ENCODE assay signal across 21 cellular contexts in the genomic region with DNA sequence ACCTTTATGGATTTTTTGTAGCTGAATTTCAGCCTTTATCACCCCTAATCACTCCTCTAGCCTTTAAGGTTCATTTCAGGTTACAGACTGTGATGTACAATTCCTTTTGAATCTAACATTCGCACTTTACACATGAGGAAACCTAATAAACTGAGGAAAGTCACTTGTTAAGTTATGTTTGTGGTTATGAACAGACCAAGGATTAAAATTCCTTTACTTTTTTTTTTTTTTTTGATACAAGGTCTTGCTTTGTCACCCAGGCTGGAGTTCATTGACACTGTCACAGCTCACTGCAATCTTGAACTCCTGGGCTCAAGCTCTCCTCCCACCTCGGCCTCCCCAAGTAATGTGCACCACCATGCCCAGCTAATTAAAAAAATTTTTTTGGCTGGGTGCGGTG. TPM values are rescaled to one million over a fixed set of nuclear protein-coding genes. Genes with fewer than 3 reads are reported as not detected.
DNase-seq lines count a peak whose midpoint lies in the region; ATAC-seq, FAIRE-seq and TF ChIP-seq lines count a peak whose summit lies in the region.
"Had no signal": no experiment of that assay in that cellular context is flagged by ENCODE, and none has a peak within 500 bp of the region (broad histone marks: within the 10 kb centered on the region; RNA-seq: fewer than 3 reads in every experiment).

No MANE protein-coding gene starts in this region.

- 84% methylated on average over 3 of the region's 3 CpGs for WGBS in HepG2 (ENCODE audit: low lambda C conversion rate)
- 74% methylated on average over 2 of the region's 3 CpGs for WGBS in right lobe of liver (ENCODE audit: insufficient coverage, low coverage, low lambda C conversion rate, missing lambda C conversion rate)

- POLR2A ChIA-PET in HepG2 (lab: Yijun Ruan, JAX) (no interaction called here), T-cell (lab: Charles Lee) (no interaction called here)

- FAIRE-seq in HepG2 (lab: Jason Lieb, UNC): no peak
- FAIRE-seq: frontal cortex, small intestine had no signal

- H3K36me3 ChIP-seq in HepG2 (replicated peaks in 1 of 2; ENCODE audit: control insufficient read depth in 1 of 2, insufficient read depth in 2 of 2, low read length in 2 of 2) (no peaks in the 10 kb centered on the region; a peak in 1 of 5 replicates), right lobe of liver (no peaks in the 10 kb centered on the region), ascending aorta (no peaks in the 10 kb centered on the region), neutrophil (no peaks in the 10 kb centered on the region)
- H3K36me3 ChIP-seq: left lung, tibial nerve had no signal

- DNase-seq in HepG2 (ENCODE audit: low spot score): no peak
- no peak for DNase-seq in right lobe of liver
- no peak for DNase-seq in ascending aorta (ENCODE audit: low spot score in 2 of 2)
- no peak for DNase-seq in GDM1 (lab: John Stamatoyannopoulos, UW)
- no peak for DNase-seq in T-cell
- DNase-seq in SK-N-DZ (ENCODE audit: low spot score): no peak
- DNase-seq: activated CD4-positive, alpha-beta T cell treated with anti-CD3 and anti-CD28 coated beads, Interleukin-2, amount 10 ng/mL, durations not matched to agents 7 days and 5 days; activated naive CD4-positive, alpha-beta T cell treated with anti-CD3 and anti-CD28 coated beads, Interleukin-2, amount 10 ng/mL, durations not matched to agents 7 days and 5 days; activated T-cell treated with anti-CD3 and anti-CD28 coated beads for 4 hours; body of pancreas; cortex of kidney; DMS79; left lung; NCI-H2107; NCI-H526 treated with DMSO at 0.1 percent for 48 hours; small intestine had no signal

- intact Hi-C loops in HepG2 (cut with micrococcal nuclease; ENCODE audit: unreplicated experiment) (no loop called here), right lobe of liver (cut with DNase I) (no loop called here), ascending aorta (cut with DNase I) (loop anchor here (2.0 kb wide), 1 partner anchor 17 kb away; no protein-coding TSS in a partner anchor)

- H3K9ac ChIP-seq in HepG2 (ENCODE audit: insufficient read depth, low read depth, low read length): no peak overlapping the region

- TF ChIP-seq RAD21 in HepG2 (CRISPR knock-in tag; IDR thresholded peaks at IDR 0.05): no peak

- H3K4me1 ChIP-seq in HepG2 (ENCODE audit: insufficient read depth, low read length) (peaks cover 38% of the 10 kb centered on the region), right lobe of liver (peaks cover 0 to 9% (median 1%) of the 10 kb centered on the region in 4 donors), ascending aorta (peaks cover 0 to 18% of the 10 kb centered on the region in 2 donors), neutrophil (ENCODE audit: control insufficient read depth in 1 of 2, insufficient read depth in 1 of 2, low read depth in 1 of 2, low read length in 1 of 2) (peaks cover 71 to 76% of the 10 kb centered on the region in 2 experiments)

- H3K9me3 Mint-ChIP-seq in T-cell: no peaks in the 10 kb centered on the region
- H3K9me3 Mint-ChIP-seq: activated CD4-positive, alpha-beta T cell treated with anti-CD3 and anti-CD28 coated beads, Interleukin-2, amount 10 ng/mL, durations not matched to agents 7 days and 5 days; activated naive CD4-positive, alpha-beta T cell treated with anti-CD3 and anti-CD28 coated beads, Interleukin-2, amount 10 ng/mL, durations not matched to agents 7 days and 5 days had no signal

- peak overlapping the region; percentile 96 for H3K4me2 ChIP-seq in HepG2 (ENCODE audit: low read depth, low read length)

- peaks cover 7% of the 10 kb centered on the region; the same call in 1 of the 2 replicates for H4K20me1 ChIP-seq in HepG2 (ENCODE audit: insufficient read depth, low read length)

- H3K27ac ChIP-seq in HepG2 (ENCODE audit: extremely low read length, insufficient read depth, low read length) (no peak overlapping the region), right lobe of liver (no peak overlapping the region), ascending aorta (peak overlapping the region; percentile 8 to 37), neutrophil (peak overlapping the region; percentile 89)
- H3K27ac ChIP-seq: body of pancreas, tibial nerve had no signal

- no peaks in the 10 kb centered on the region; a peak in 1 of 5 replicates for H3K27me3 ChIP-seq in HepG2 (ENCODE audit: control insufficient read depth in 1 of 2, insufficient read depth in 2 of 2, low read length in 2 of 2)
- H3K27me3 ChIP-seq in right lobe of liver: no peaks in the 10 kb centered on the region
- no peaks in the 10 kb centered on the region for H3K27me3 ChIP-seq in ascending aorta
- no peaks in the 10 kb centered on the region for H3K27me3 ChIP-seq in neutrophil
- H3K27me3 ChIP-seq: body of pancreas, left lung, tibial nerve had no signal

- no peaks in the 10 kb centered on the region for H3K27me3 Mint-ChIP-seq in T-cell

- no TSS peak for BruUV-seq in HepG2 (replicated peaks; lab: Mats Ljungman, UMichigan)

- TF ChIP-seq POLR2A in HepG2 (IDR thresholded peaks at IDR 0.05; ENCODE audit: insufficient read depth in 1 of 2, low read depth in 2 of 2, low read length in 2 of 2) (no peak), right lobe of liver (IDR thresholded peaks at IDR 0.05) (no peak)

- peaks cover 31 to 33% (median 32%) of the 10 kb centered on the region in 3 donors for H3K4me1 Mint-ChIP-seq in T-cell

- TF ChIP-seq CTCF in HepG2 (CRISPR knock-in tag; IDR thresholded peaks at IDR 0.05) (no peak), right lobe of liver (IDR thresholded peaks at IDR 0.05) (no peak), ascending aorta (IDR thresholded peaks at IDR 0.05) (no peak), neutrophil (IDR thresholded peaks at IDR 0.05) (no peak)

- H2AFZ ChIP-seq in HepG2 (ENCODE audit: low read length): no peak overlapping the region

- H3K27ac Mint-ChIP-seq in T-cell: no peak overlapping the region
- H3K27ac Mint-ChIP-seq: activated CD4-positive, alpha-beta T cell treated with anti-CD3 and anti-CD28 coated beads, Interleukin-2, amount 10 ng/mL, durations not matched to agents 7 days and 5 days; activated naive CD4-positive, alpha-beta T cell treated with anti-CD3 and anti-CD28 coated beads, Interleukin-2, amount 10 ng/mL, durations not matched to agents 7 days and 5 days had no signal

- in situ Hi-C loops in HepG2 (cut with HindIII; ENCODE audit: extremely low pct_ligation_motif_present, low pct_unique_long_range_greater_than_20kb): no loop called here

- no peak for TF ChIP-seq EP300 in HepG2 (IDR thresholded peaks at IDR 0.05; ENCODE audit: low read depth in 2 of 2, low read length in 2 of 2)
- TF ChIP-seq EP300 in HepG2 (CRISPR knock-in tag; IDR thresholded peaks at IDR 0.05; ENCODE audit: borderline replicate concordance): no peak

- CTCF ChIA-PET in HepG2 (lab: Yijun Ruan, JAX; ENCODE audit: low intra/inter-chr PET ratio, low total read pairs): no interaction called here
- CTCF ChIA-PET in T-cell (lab: Charles Lee): no interaction called here

- H3K9me3 ChIP-seq in HepG2 (ENCODE audit: low read length) (no peaks in the 10 kb centered on the region), right lobe of liver (no peaks in the 10 kb centered on the region), ascending aorta (no peaks in the 10 kb centered on the region), neutrophil (no peaks in the 10 kb centered on the region)
- H3K9me3 ChIP-seq: body of pancreas, left lung, tibial nerve had no signal

- no peak overlapping the region for H3K4me3 Mint-ChIP-seq in T-cell
- H3K4me3 Mint-ChIP-seq: activated CD4-positive, alpha-beta T cell treated with anti-CD3 and anti-CD28 coated beads, Interleukin-2, amount 10 ng/mL, durations not matched to agents 7 days and 5 days; activated naive CD4-positive, alpha-beta T cell treated with anti-CD3 and anti-CD28 coated beads, Interleukin-2, amount 10 ng/mL, durations not matched to agents 7 days and 5 days had no signal

- no peak for ATAC-seq in HepG2
- no peak for ATAC-seq in right lobe of liver
- ATAC-seq in T-cell (replicated peaks in 1 of 4): no peak
- no peak for ATAC-seq in HG03460 (IDR thresholded peaks at IDR 0.05; ENCODE audit: unreplicated experiment)
- ATAC-seq: body of pancreas, HCT116, left lung had no signal

- no peak overlapping the region for H3K4me3 ChIP-seq in HepG2 (replicated peaks in 1 of 3; ENCODE audit: insufficient read depth in 1 of 3, low read depth in 2 of 3, low read length in 3 of 3)
- H3K4me3 ChIP-seq in right lobe of liver: no peak overlapping the region
- no peak overlapping the region for H3K4me3 ChIP-seq in ascending aorta
- peak overlapping the region; percentile 18 to 39 for H3K4me3 ChIP-seq in neutrophil (ENCODE audit: low read depth in 1 of 2, low read length in 1 of 2)
- H3K4me3 ChIP-seq: body of pancreas, left lung, tibial nerve had no signal

- H3K79me2 ChIP-seq in HepG2 (ENCODE audit: insufficient read depth, low read length): peaks cover 61% of the 10 kb centered on the region

- H3K36me3 Mint-ChIP-seq in T-cell: no peaks in the 10 kb centered on the region
- H3K36me3 Mint-ChIP-seq: activated naive CD4-positive, alpha-beta T cell treated with anti-CD3 and anti-CD28 coated beads, Interleukin-2, amount 10 ng/mL, durations not matched to agents 7 days and 5 days had no signal

RNA-seq across cellular contexts. Expression of a gene that starts 3.6 kb away (rescaled TPM):
- 25.9 and 28.7 TPM in 2 replicates for total RNA-seq in HepG2 (2016; rRNA removed; fragmentation: Illumina TruSeq; extraction: Trizol)
- total RNA-seq in HepG2 (2016; cell fraction: cytosol; rRNA removed; fragmentation: Illumina TruSeq; extraction: Trizol; ENCODE audit: low read depth): 6.8 and 8.5 TPM in 2 replicates
- 23.0 and 32.9 TPM in 2 replicates for total RNA-seq in HepG2 (2016; cell fraction: insoluble cytoplasmic fraction; rRNA removed; fragmentation: Illumina TruSeq; extraction: Trizol)
- 14.0 and 16.5 TPM in 2 replicates for total RNA-seq in HepG2 (2016; cell fraction: membrane; rRNA removed; fragmentation: Illumina TruSeq; extraction: Trizol)
- 18.7 and 28.2 TPM in 2 replicates for total RNA-seq in HepG2 (2016; cell fraction: nucleus; rRNA removed; fragmentation: Illumina TruSeq; extraction: Trizol)
- polyA plus RNA-seq in HepG2 (2011; rRNA removed): 39.6 and 64.5 TPM in 2 replicates
- 18.2 and 23.5 TPM in 2 replicates for polyA plus RNA-seq in HepG2 (2011; cell fraction: cytosol; rRNA removed)
- polyA plus RNA-seq in HepG2 (2011; cell fraction: nucleus; rRNA removed): 31.5 and 37.6 TPM in 2 replicates
- polyA plus RNA-seq in HepG2 (2012): 12.8 and 13.7 TPM in 2 replicates
- polyA plus RNA-seq in HepG2 (2016; cell fraction: cytosol; fragmentation: Illumina TruSeq; extraction: Trizol; ENCODE audit: low read depth): 3.1 and 3.5 TPM in 2 replicates
- polyA plus RNA-seq in HepG2 (2016; cell fraction: insoluble cytoplasmic fraction; fragmentation: Illumina TruSeq; extraction: Trizol; ENCODE audit: low read depth): 28.0 and 31.8 TPM in 2 replicates
- 9.2 and 12.0 TPM in 2 replicates for polyA plus RNA-seq in HepG2 (2016; cell fraction: membrane; fragmentation: Illumina TruSeq; extraction: Trizol; ENCODE audit: low read depth)
- 25.5 and 28.7 TPM in 2 replicates for polyA plus RNA-seq in HepG2 (2016; cell fraction: nucleus; fragmentation: Illumina TruSeq; extraction: Trizol; ENCODE audit: insufficient read depth, low read depth)
- polyA minus RNA-seq in HepG2 (2011; rRNA and poly(A)+ RNA removed; ENCODE audit: low replicate concordance): 69.2 and 137 TPM in 2 replicates
- polyA minus RNA-seq in HepG2 (2011; cell fraction: cytosol; rRNA and poly(A)+ RNA removed): 30.0 and 30.3 TPM in 2 replicates
- 28.7 and 31.4 TPM in 2 replicates for polyA minus RNA-seq in HepG2 (2011; cell fraction: nucleus; rRNA and poly(A)+ RNA removed)
- total RNA-seq in right lobe of liver: 10 to 100 TPM in 4 of 6 experiments, 1 to 10 TPM in 2; 6.2 to 14.6 (median 10.4) TPM
- total RNA-seq in ascending aorta: 22.0 TPM
- 10 to 100 TPM; 10.1 to 13.6 (median 11.6) TPM for total RNA-seq in T-cell
- 21.2 and 25.6 TPM in 2 replicates for polyA plus RNA-seq in SK-N-DZ (2014; cell fraction: cytosol; rRNA removed)
- polyA plus RNA-seq in SK-N-DZ (2014; cell fraction: nucleus; rRNA removed): 16.0 and 21.6 TPM in 2 replicates

Comparison
In these comparisons a context has a peak if more than half of its experiments do, and no peak if none do; other contexts are left out.
1. H3K27ac ChIP-seq: peak in ascending aorta (2 of 2) and neutrophil (single experiment); none in HepG2 (single experiment) and right lobe of liver (0 of 3).
2. H3K4me3 ChIP-seq: peak in neutrophil (2 of 2); none in HepG2 (0 of 3), right lobe of liver (0 of 3) and ascending aorta (0 of 2).